In genomic region chr9:125746017-125746773, GRCh38 we compare ENCODE assay signal across 8 cellular contexts. TPM values are rescaled to one million over a fixed set of nuclear protein-coding genes. Genes with fewer than 3 reads are reported as not detected.
A peak's percentile ranks its signal among the peaks of the same experiment; 100 is the strongest.
DNase-seq lines count a peak whose midpoint lies in the region; ATAC-seq and TF ChIP-seq lines count a peak whose summit lies in the region.

No MANE protein-coding gene starts in this region.

- H3K27ac ChIP-seq in OCI-LY3 (ENCODE audit: low read length) (peak overlapping the region; percentile 76), epithelial cell of prostate (peak overlapping the region; percentile 73)

- H3K9ac ChIP-seq in OCI-LY3 (ENCODE audit: low read length) = peak overlapping the region; percentile 88

- ATAC-seq in GM21526 (IDR thresholded peaks at IDR 0.05; ENCODE audit: low FRiP score, unreplicated experiment) = peak; percentile 60
- peak; percentile 96 for ATAC-seq in mucosa of descending colon

- H3K79me2 ChIP-seq in OCI-LY3 (ENCODE audit: low read length) = no peaks in the 10 kb centered on the region

- H3K9me3 ChIP-seq in OCI-LY3 (ENCODE audit: insufficient read depth, low read length) (no peaks in the 10 kb centered on the region), mucosa of descending colon (no peaks in the 10 kb centered on the region)

- intact Hi-C loops in mucosa of descending colon (cut with DNase I, micrococcal nuclease) = loop anchor here in 1 of 2 donors (10.0 kb wide), 1 partner anchor 341 kb away; no protein-coding TSS in a partner anchor

- peak; percentile 98 for DNase-seq in DMS 273 (lab: John Stamatoyannopoulos, UW; ENCODE audit: unreplicated experiment)
- DNase-seq in HuH-7.5 (ENCODE audit: low spot score) = peak; percentile 97
- peak; percentile 89 for DNase-seq in activated T-cell treated with anti-CD3 and anti-CD28 coated beads for 4 hours
- DNase-seq in epithelial cell of prostate (ENCODE audit: low read depth, low spot score) = peak; percentile 61
- DNase-seq in mucosa of descending colon = peak; percentile 96
- peak; percentile 79 to 81 for DNase-seq in stimulated activated CD8-positive, alpha-beta memory T cell treated with anti-CD3 and anti-CD28 coated beads, Interleukin-4, amount 100 ng/mL, for 1 hour (ENCODE audit: low read depth in 2 of 2, low spot score in 1 of 2)

- peaks cover 21% of the 10 kb centered on the region for H3K27me3 ChIP-seq in OCI-LY3 (ENCODE audit: low read depth, low read length)

- H3K36me3 ChIP-seq in OCI-LY3 (replicated peaks; ENCODE audit: low read depth, low read length) (no peaks in the 10 kb centered on the region), mucosa of descending colon (ENCODE audit: low read depth) (no peaks in the 10 kb centered on the region)

- peaks cover 20% of the 10 kb centered on the region for H3K4me1 ChIP-seq in OCI-LY3 (ENCODE audit: low read length)
- peaks cover 14% of the 10 kb centered on the region for H3K4me1 ChIP-seq in mucosa of descending colon (ENCODE audit: low read depth)

- TF ChIP-seq CTCF in OCI-LY3 (IDR thresholded peaks at IDR 0.05; ENCODE audit: low read depth, low read length) (no peak), mucosa of descending colon (IDR thresholded peaks at IDR 0.05) (no peak)

- peak overlapping the region; percentile 95 for H3K4me2 ChIP-seq in OCI-LY3 (ENCODE audit: low read length)

- no peaks in the 10 kb centered on the region for H4K20me1 ChIP-seq in OCI-LY3 (ENCODE audit: insufficient read depth, low read length)

- H2AFZ ChIP-seq in OCI-LY3 (ENCODE audit: low read depth, low read length) = peak overlapping the region; percentile 78

- H3K4me3 ChIP-seq in OCI-LY3 (ENCODE audit: low read length) = peak overlapping the region; percentile 85
- peak overlapping the region; percentile 30 for H3K4me3 ChIP-seq in mucosa of descending colon

RNA-seq across cellular contexts. Expression of gene PBX3, which starts 1.0 kb away (rescaled TPM):
- 10 to 100 TPM; 11.7 to 71.7 (median 17.4) TPM for total RNA-seq in mucosa of descending colon

RNA-seq across cellular contexts. Expression of gene MAPKAP1, which starts 39.2 kb away (rescaled TPM):
- total RNA-seq in mucosa of descending colon = 10 to 100 TPM; 73.2 to 98.4 (median 84.9) TPM

Comparison
In these comparisons a context has a peak if more than half of its experiments do, and no peak if none do; other contexts are left out.
1. Peak in every context shown above with its lines: DNase-seq, ATAC-seq, H3K4me3 ChIP-seq and H3K27ac ChIP-seq.